In the genomic region with DNA sequence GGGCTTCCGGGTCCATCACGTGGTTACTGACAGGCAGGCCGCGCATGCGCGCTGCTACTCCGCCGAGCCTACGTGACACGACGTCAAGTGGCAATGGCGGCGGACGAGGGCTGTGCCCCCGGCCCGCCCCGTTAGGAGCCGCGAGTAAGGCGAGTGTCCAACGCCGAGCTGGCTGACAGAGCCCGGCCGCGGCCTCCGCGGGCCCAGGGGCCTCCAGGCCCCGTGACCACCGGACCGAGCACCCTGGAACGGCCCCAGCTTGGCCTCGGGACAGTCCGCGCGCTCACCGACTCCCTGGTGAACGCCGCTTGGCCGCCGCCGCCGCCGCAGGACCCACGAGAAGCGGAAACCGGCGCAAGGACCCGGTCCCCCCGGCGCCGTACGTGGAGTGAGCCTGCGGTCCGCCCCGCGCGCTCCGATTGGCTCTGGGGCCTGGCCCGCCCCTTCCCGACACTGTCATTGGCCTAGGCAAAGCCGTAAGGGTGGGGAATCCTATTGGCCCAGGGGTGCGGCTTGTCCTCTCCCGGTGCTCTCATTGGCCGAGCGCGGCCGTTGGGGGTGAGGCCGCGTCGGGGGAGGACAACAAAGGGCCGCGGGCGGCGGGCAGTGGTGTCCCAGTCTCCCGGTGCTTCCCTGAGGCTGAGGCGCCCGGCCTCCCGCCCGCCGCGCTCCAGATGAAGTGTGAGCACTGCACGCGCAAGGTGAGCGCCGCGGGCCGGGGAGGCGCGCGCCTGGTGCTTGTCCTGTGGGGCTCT, we compare ENCODE assay signal across 8 cellular contexts. TPM values are rescaled to one million over a fixed set of nuclear protein-coding genes. Genes with fewer than 3 reads are reported as not detected.
DNase-seq lines count a peak whose midpoint lies in the region; ATAC-seq lines count a peak whose summit lies in the region.

Gene NARF, plus strand, starts transcription at position 612 of the 755 bp plus-strand sequence. Its CDS starts 63 bp downstream, at position 675.

- CTCF ChIA-PET in CD8-positive, alpha-beta memory T cell (lab: Charles Lee), result interaction anchor here (1.3 to 1.6 kb wide), 3 partner anchors 9 to 93 kb away, joined by 3 to 4 read pairs (median 3); no protein-coding TSS in a partner anchor

- no peaks in the 10 kb centered on the region for H3K9me3 Mint-ChIP-seq in CD8-positive, alpha-beta memory T cell

- peaks cover 13% of the 10 kb centered on the region for H3K36me3 ChIP-seq in CD8-positive, alpha-beta memory T cell (ENCODE audit: insufficient read depth, low read length)
- H3K36me3 ChIP-seq in effector memory CD4-positive, alpha-beta T cell (ENCODE audit: control insufficient read depth, insufficient read depth, low read length), result peaks cover 25% of the 10 kb centered on the region

- peaks cover 0 to 36% (median 8%) of the 10 kb centered on the region in 3 donors for H3K36me3 Mint-ChIP-seq in CD8-positive, alpha-beta memory T cell

- no peaks in the 10 kb centered on the region for H3K9me3 ChIP-seq in CD8-positive, alpha-beta memory T cell (ENCODE audit: low read length)
- H3K9me3 ChIP-seq in effector memory CD4-positive, alpha-beta T cell (ENCODE audit: control insufficient read depth, low read length), result no peaks in the 10 kb centered on the region

- peak; percentile 81 for ATAC-seq in GM19468 (IDR thresholded peaks at IDR 0.05; ENCODE audit: extremely low read depth, unreplicated experiment)

- peaks cover 26 to 38% (median 27%) of the 10 kb centered on the region in 3 donors for H3K4me1 Mint-ChIP-seq in CD8-positive, alpha-beta memory T cell

- H3K27ac Mint-ChIP-seq in CD8-positive, alpha-beta memory T cell, result peak within 1 kb of the TSS; percentile 87 to 98 (median 97)

- POLR2A ChIA-PET in CD8-positive, alpha-beta memory T cell (lab: Charles Lee), result interaction anchor here (0.6 to 1.8 kb wide), 7 partner anchors 9 to 185 kb away, joined by 3 to 15 read pairs (median 5); partner anchors contain the start of genes CSNK1D and FOXK2

- H3K4me1 ChIP-seq in CD8-positive, alpha-beta memory T cell (ENCODE audit: insufficient read depth, low read length), result peaks cover 18% of the 10 kb centered on the region
- peaks cover 9% of the 10 kb centered on the region for H3K4me1 ChIP-seq in effector memory CD4-positive, alpha-beta T cell (ENCODE audit: control insufficient read depth, insufficient read depth, low read length, poor library complexity, severe bottlenecking)

- peak within 1 kb of the TSS; percentile 55 for H3K4me3 ChIP-seq in CD8-positive, alpha-beta memory T cell (ENCODE audit: low read length)
- H3K4me3 ChIP-seq in effector memory CD4-positive, alpha-beta T cell (ENCODE audit: insufficient read depth, low read depth, low read length, poor library complexity, severe bottlenecking), result peak within 1 kb of the TSS; percentile 63

- peak; percentile 93 to 98 (median 96) for DNase-seq in CD8-positive, alpha-beta memory T cell
- DNase-seq in HS-5 (ENCODE audit: low read depth) (peak; percentile 83), medulla oblongata (ENCODE audit: extremely low spot score) (peak; percentile 100)
- DNase-seq in NK-92 treated with Interleukin-12 subunit alpha and Interleukin-12 subunit beta, amount 100 ng/mL, for 24 hours (lab: John Stamatoyannopoulos, UW), result peak; percentile 97
- peak; percentile 97 for DNase-seq in activated CD8-positive, alpha-beta memory T cell treated with anti-CD3 and anti-CD28 coated beads for 24 hours
- peak; percentile 92 to 96 (median 94) for DNase-seq in effector memory CD4-positive, alpha-beta T cell
- peak; percentile 93 for DNase-seq in stimulated activated CD8-positive, alpha-beta memory T cell treated with anti-CD3 and anti-CD28 coated beads, Interleukin-12 subunit alpha, Interleukin-12 subunit beta, amount 100 ng/mL, for 1 hour (ENCODE audit: low read depth)

- peaks cover 0 to 1% of the 10 kb centered on the region in 2 donors for H3K27me3 Mint-ChIP-seq in CD8-positive, alpha-beta memory T cell

- no peaks in the 10 kb centered on the region for H3K27me3 ChIP-seq in CD8-positive, alpha-beta memory T cell (ENCODE audit: insufficient read depth, low read length, poor library complexity, severe bottlenecking)
- no peaks in the 10 kb centered on the region for H3K27me3 ChIP-seq in effector memory CD4-positive, alpha-beta T cell (replicated peaks; ENCODE audit: control insufficient read depth, insufficient read depth, low read length, poor library complexity, severe bottlenecking)

- peak within 1 kb of the TSS; percentile 82 to 97 (median 89) for H3K4me3 Mint-ChIP-seq in CD8-positive, alpha-beta memory T cell

- H3K27ac ChIP-seq in CD8-positive, alpha-beta memory T cell (ENCODE audit: low read depth, low read length), result peak within 1 kb of the TSS; percentile 94
- peak within 1 kb of the TSS; percentile 97 for H3K27ac ChIP-seq in effector memory CD4-positive, alpha-beta T cell (ENCODE audit: insufficient read depth, low read length, poor library complexity, severe bottlenecking)

RNA-seq across cellular contexts. Expression of gene NARF, which starts in this region (rescaled TPM):
- total RNA-seq in CD8-positive, alpha-beta memory T cell, result 10 to 100 TPM; 62.2 to 63.0 TPM
- polyA plus RNA-seq in CD8-positive, alpha-beta memory T cell, result 95.3 TPM

Comparison
In these comparisons a context has a peak if more than half of its experiments do, and no peak if none do; other contexts are left out.
1. Peak in every context shown above with its lines: DNase-seq, ATAC-seq, H3K4me3 ChIP-seq and H3K27ac ChIP-seq.